10 cellular contexts compared by ENCODE assay signal in genomic region chr9:130186051-130186450, GRCh38. TPM values are rescaled to one million over a fixed set of nuclear protein-coding genes. Genes with fewer than 3 reads are reported as not detected.
DNase-seq lines count a peak whose midpoint lies in the region; ATAC-seq and TF ChIP-seq lines count a peak whose summit lies in the region.
"Had no signal": no experiment of that assay in that cellular context is flagged by ENCODE, and none has a peak within 500 bp of the region (broad histone marks: within the 10 kb centered on the region; RNA-seq: fewer than 3 reads in every experiment).

No MANE protein-coding gene starts in this region.

- H3K27me3 ChIP-seq in cardiac muscle cell (no peaks in the 10 kb centered on the region), duodenal mucosa (ENCODE audit: control insufficient read depth in 1 of 2, insufficient read depth in 2 of 2, low read length in 2 of 2) (peaks cover 0 to 5% of the 10 kb centered on the region in 2 donors), uterus (no peaks in the 10 kb centered on the region)

- no peaks in the 10 kb centered on the region for H3K9me3 Mint-ChIP-seq in nephron progenitor cell
- H3K9me3 Mint-ChIP-seq: activated T-cell treated with anti-CD3 and anti-CD28 coated beads, Interleukin-2, amount 50 U/mL, for 24 hours had no signal

- H3K4me1 Mint-ChIP-seq in nephron progenitor cell, result peaks cover 64% of the 10 kb centered on the region

- peak overlapping the region; percentile 89 for H3K27ac Mint-ChIP-seq in nephron progenitor cell

- TF ChIP-seq CTCF in cardiac muscle cell (IDR thresholded peaks at IDR 0.05; ENCODE audit: low read depth, low read length) (no peak), nephron progenitor cell (IDR thresholded peaks at IDR 0.05) (no peak), uterus (IDR thresholded peaks at IDR 0.05) (no peak)

- H3K36me3 ChIP-seq in cardiac muscle cell, result no peaks in the 10 kb centered on the region
- H3K36me3 ChIP-seq in duodenal mucosa (ENCODE audit: control insufficient read depth in 1 of 2, insufficient read depth in 2 of 2, low read length in 2 of 2), result no peaks in the 10 kb centered on the region
- no peaks in the 10 kb centered on the region for H3K36me3 ChIP-seq in uterus

- no peak for TF ChIP-seq POLR2A in uterus (IDR thresholded peaks at IDR 0.05)

- no peak overlapping the region for H3K4me3 ChIP-seq in cardiac muscle cell
- no peak overlapping the region for H3K4me3 ChIP-seq in duodenal mucosa (ENCODE audit: low read depth in 1 of 2, low read length in 2 of 2)
- peak overlapping the region; percentile 16 to 30 for H3K4me3 ChIP-seq in uterus

- no peak for DNase-seq in cardiac muscle cell (ENCODE audit: low read depth in 1 of 2, low spot score in 1 of 2)
- no peak for DNase-seq in Right ventricle myocardium inferior (ENCODE audit: missing footprints)
- DNase-seq in nephron progenitor cell, result no peak
- peak in 1 of 2 donors; percentile 26 for DNase-seq in uterus
- no peak for DNase-seq in activated naive CD4-positive, alpha-beta T cell (lab: John Stamatoyannopoulos, UW)
- DNase-seq: activated T-cell treated with anti-CD3 and anti-CD28 coated beads, Interleukin-2, amount 50 U/mL, for 24 hours had no signal

- ATAC-seq in Right ventricle myocardium inferior, result no peak
- ATAC-seq in GM21528 (IDR thresholded peaks at IDR 0.05; ENCODE audit: low FRiP score, unreplicated experiment), result no peak
- ATAC-seq in HG02759 (IDR thresholded peaks at IDR 0.05; ENCODE audit: unreplicated experiment), result no peak

- peak overlapping the region; percentile 99 for H3K27ac ChIP-seq in cardiac muscle cell
- peak overlapping the region; percentile 27 for H3K27ac ChIP-seq in duodenal mucosa (ENCODE audit: low read depth, low read length)
- peak overlapping the region; percentile 93 to 95 for H3K27ac ChIP-seq in uterus
- H3K27ac ChIP-seq: VCaP had no signal

- H3K9ac ChIP-seq in duodenal mucosa (ENCODE audit: low read depth in 1 of 2, low read length in 2 of 2), result no peak overlapping the region

- no peaks in the 10 kb centered on the region for H3K9me3 ChIP-seq in cardiac muscle cell (ENCODE audit: low read depth)
- no peaks in the 10 kb centered on the region for H3K9me3 ChIP-seq in duodenal mucosa (ENCODE audit: control insufficient read depth in 1 of 2, low read length in 2 of 2)
- no peaks in the 10 kb centered on the region for H3K9me3 ChIP-seq in uterus

- H3K4me3 Mint-ChIP-seq in nephron progenitor cell, result peak overlapping the region; percentile 45
- H3K4me3 Mint-ChIP-seq: activated T-cell treated with anti-CD3 and anti-CD28 coated beads, Interleukin-2, amount 50 U/mL, for 24 hours had no signal

- H3K36me3 Mint-ChIP-seq in nephron progenitor cell (ENCODE audit: low read depth), result no peaks in the 10 kb centered on the region

- peaks cover 9% of the 10 kb centered on the region for H3K27me3 Mint-ChIP-seq in nephron progenitor cell (ENCODE audit: low read depth, poor library complexity)
- H3K27me3 Mint-ChIP-seq: activated T-cell treated with anti-CD3 and anti-CD28 coated beads, Interleukin-2, amount 50 U/mL, for 24 hours had no signal

- intact Hi-C loops in Right ventricle myocardium inferior (cut with DNase I), result no loop called here
- intact Hi-C loops in uterus (cut with DNase I; ENCODE audit: low total_unique reads), result no loop called here

- peaks cover 51% of the 10 kb centered on the region for H3K4me1 ChIP-seq in cardiac muscle cell (ENCODE audit: low read depth)
- H3K4me1 ChIP-seq in duodenal mucosa (ENCODE audit: control insufficient read depth in 1 of 2, insufficient read depth in 2 of 2, low read length in 2 of 2), result peaks cover 25 to 27% of the 10 kb centered on the region in 2 donors
- H3K4me1 ChIP-seq in uterus, result peaks cover 0 to 7% of the 10 kb centered on the region in 2 donors

RNA-seq across cellular contexts. Expression of gene NCS1, which starts 13.8 kb away (rescaled TPM):
- total RNA-seq in cardiac muscle cell (55.6 and 55.7 TPM in 2 replicates), Right ventricle myocardium inferior (5.0 TPM), uterus (10 to 100 TPM in 3 of 4 donors, 1 to 10 TPM in 1; 4.1 to 99.3 (median 39.0) TPM)
- polyA plus RNA-seq in cardiac muscle cell, result 48.3 and 55.4 TPM in 2 replicates

Comparison
In these comparisons a context has a peak if more than half of its experiments do, and no peak if none do; other contexts are left out.
1. H3K27ac ChIP-seq: peak in every context shown above with its lines; median percentile 99 in cardiac muscle cell; 94 in uterus; 27 in duodenal mucosa.
2. H3K4me3 ChIP-seq: peak in uterus (2 of 2); none in cardiac muscle cell (single experiment) and duodenal mucosa (0 of 2).